Comparison of ENCODE assay signal across 1 cellular context in the genomic region with DNA sequence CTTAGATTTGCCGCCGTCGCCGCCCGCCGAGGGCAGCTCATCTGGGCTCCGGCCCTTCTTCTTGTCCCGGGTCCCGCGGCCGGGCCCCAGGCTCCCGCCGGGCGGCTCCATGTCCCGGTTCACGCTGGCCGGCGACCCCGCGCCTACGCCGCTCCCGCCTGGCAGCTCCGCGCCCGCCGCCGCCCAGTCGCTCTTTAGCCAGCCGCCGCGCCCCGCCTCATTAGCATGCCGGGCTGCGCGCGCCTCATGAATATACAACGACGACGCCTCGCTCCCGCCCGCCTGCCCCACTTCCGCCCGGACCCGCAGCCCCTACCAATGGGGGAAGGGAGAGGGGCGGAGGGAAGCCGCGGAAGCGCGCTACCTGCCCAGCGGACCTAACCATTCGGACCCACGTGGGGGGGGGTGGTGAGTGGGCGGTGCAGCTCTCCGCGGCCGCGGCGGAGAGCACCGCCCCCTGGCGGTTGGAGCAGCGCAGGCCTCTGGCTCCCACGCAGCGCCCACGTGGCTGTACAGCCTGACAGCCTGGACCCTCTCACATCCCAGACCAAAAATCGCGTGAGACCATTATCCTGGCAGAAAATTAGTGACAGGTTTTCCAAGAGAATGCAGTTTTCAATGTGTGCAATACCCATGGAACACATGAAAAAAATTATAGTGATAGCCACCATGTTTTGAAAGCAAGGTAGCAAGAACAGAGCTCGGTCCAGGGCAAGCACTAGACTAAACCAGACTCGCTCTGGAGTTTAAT.
TF ChIP-seq lines count a peak whose summit lies in the region.

A gene (minus strand): TSS at position 197 of the 751 bp plus-strand sequence. CDS start 86 bp downstream, at position 111.

TF ChIP-seq in HepG2, 621 proteins besides CTCF, POLR2A, EP300 and RAD21 (continued from another document and continues in another):
- TF ChIP-seq, protein P1, sequence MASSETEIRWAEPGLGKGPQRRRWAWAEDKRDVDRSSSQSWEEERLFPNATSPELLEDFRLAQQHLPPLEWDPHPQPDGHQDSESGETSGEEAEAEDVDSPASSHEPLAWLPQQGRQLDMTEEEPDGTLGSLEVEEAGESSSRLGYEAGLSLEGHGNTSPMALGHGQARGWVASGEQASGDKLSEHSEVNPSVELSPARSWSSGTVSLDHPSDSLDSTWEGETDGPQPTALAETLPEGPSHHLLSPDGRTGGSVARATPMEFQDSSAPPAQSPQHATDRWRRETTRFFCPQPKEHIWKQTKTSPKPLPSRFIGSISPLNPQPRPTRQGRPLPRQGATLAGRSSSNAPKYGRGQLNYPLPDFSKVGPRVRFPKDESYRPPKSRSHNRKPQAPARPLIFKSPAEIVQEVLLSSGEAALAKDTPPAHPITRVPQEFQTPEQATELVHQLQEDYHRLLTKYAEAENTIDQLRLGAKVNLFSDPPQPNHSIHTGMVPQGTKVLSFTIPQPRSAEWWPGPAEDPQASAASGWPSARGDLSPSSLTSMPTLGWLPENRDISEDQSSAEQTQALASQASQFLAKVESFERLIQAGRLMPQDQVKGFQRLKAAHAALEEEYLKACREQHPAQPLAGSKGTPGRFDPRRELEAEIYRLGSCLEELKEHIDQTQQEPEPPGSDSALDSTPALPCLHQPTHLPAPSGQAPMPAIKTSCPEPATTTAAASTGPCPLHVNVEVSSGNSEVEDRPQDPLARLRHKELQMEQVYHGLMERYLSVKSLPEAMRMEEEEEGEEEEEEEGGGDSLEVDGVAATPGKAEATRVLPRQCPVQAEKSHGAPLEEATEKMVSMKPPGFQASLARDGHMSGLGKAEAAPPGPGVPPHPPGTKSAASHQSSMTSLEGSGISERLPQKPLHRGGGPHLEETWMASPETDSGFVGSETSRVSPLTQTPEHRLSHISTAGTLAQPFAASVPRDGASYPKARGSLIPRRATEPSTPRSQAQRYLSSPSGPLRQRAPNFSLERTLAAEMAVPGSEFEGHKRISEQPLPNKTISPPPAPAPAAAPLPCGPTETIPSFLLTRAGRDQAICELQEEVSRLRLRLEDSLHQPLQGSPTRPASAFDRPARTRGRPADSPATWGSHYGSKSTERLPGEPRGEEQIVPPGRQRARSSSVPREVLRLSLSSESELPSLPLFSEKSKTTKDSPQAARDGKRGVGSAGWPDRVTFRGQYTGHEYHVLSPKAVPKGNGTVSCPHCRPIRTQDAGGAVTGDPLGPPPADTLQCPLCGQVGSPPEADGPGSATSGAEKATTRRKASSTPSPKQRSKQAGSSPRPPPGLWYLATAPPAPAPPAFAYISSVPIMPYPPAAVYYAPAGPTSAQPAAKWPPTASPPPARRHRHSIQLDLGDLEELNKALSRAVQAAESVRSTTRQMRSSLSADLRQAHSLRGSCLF (CRISPR knock-in tag; IDR thresholded peaks at IDR 0.05; ENCODE audit: borderline replicate concordance) = no peak
- TF ChIP-seq ZNF562 (CRISPR knock-in tag; IDR thresholded peaks at IDR 0.05; ENCODE audit: borderline replicate concordance) = no peak
- TF ChIP-seq DNMT1 (CRISPR knock-in tag; IDR thresholded peaks at IDR 0.05) = no peak
- TF ChIP-seq, protein P2, sequence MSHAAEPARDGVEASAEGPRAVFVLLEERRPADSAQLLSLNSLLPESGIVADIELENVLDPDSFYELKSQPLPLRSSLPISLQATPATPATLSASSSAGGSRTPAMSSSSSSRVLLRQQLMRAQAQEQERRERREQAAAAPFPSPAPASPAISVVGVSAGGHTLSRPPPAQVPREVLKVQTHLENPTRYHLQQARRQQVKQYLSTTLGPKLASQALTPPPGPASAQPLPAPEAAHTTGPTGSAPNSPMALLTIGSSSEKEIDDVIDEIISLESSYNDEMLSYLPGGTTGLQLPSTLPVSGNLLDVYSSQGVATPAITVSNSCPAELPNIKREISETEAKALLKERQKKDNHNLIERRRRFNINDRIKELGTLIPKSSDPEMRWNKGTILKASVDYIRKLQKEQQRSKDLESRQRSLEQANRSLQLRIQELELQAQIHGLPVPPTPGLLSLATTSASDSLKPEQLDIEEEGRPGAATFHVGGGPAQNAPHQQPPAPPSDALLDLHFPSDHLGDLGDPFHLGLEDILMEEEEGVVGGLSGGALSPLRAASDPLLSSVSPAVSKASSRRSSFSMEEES (CRISPR knock-in tag; IDR thresholded peaks at IDR 0.05) = peak; percentile 31; the same call in 1 of the 2 replicates
- TF ChIP-seq ZNF775 (CRISPR knock-in tag; IDR thresholded peaks at IDR 0.05; ENCODE audit: borderline replicate concordance) = no peak
- peak; percentile 73; the same call in 1 of the 2 replicates for TF ChIP-seq SMC3 (IDR thresholded peaks at IDR 0.05; ENCODE audit: low read length)
- TF ChIP-seq ZNF101 (CRISPR knock-in tag; IDR thresholded peaks at IDR 0.05; ENCODE audit: borderline replicate concordance, low read depth) = no peak
- TF ChIP-seq THAP11 (CRISPR knock-in tag; IDR thresholded peaks at IDR 0.05) = peak; percentile 80
- peak; percentile 54; the same call in 1 of the 2 replicates for TF ChIP-seq YEATS2 (CRISPR knock-in tag; IDR thresholded peaks at IDR 0.05; ENCODE audit: borderline replicate concordance)
- TF ChIP-seq ZFP82 (CRISPR knock-in tag; IDR thresholded peaks at IDR 0.05; ENCODE audit: borderline replicate concordance) = peak; percentile 57; the same call in 1 of the 2 replicates
- TF ChIP-seq, protein P3, sequence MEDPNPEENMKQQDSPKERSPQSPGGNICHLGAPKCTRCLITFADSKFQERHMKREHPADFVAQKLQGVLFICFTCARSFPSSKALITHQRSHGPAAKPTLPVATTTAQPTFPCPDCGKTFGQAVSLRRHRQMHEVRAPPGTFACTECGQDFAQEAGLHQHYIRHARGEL (CRISPR knock-in tag; IDR thresholded peaks at IDR 0.05) = no peak
- TF ChIP-seq ZNF44 (CRISPR knock-in tag; IDR thresholded peaks at IDR 0.05) = no peak
- no peak for TF ChIP-seq NCOA2 (CRISPR knock-in tag; IDR thresholded peaks at IDR 0.05)
- no peak for TF ChIP-seq SP140L (CRISPR knock-in tag; IDR thresholded peaks at IDR 0.05; ENCODE audit: borderline replicate concordance)
- TF ChIP-seq, protein P4, sequence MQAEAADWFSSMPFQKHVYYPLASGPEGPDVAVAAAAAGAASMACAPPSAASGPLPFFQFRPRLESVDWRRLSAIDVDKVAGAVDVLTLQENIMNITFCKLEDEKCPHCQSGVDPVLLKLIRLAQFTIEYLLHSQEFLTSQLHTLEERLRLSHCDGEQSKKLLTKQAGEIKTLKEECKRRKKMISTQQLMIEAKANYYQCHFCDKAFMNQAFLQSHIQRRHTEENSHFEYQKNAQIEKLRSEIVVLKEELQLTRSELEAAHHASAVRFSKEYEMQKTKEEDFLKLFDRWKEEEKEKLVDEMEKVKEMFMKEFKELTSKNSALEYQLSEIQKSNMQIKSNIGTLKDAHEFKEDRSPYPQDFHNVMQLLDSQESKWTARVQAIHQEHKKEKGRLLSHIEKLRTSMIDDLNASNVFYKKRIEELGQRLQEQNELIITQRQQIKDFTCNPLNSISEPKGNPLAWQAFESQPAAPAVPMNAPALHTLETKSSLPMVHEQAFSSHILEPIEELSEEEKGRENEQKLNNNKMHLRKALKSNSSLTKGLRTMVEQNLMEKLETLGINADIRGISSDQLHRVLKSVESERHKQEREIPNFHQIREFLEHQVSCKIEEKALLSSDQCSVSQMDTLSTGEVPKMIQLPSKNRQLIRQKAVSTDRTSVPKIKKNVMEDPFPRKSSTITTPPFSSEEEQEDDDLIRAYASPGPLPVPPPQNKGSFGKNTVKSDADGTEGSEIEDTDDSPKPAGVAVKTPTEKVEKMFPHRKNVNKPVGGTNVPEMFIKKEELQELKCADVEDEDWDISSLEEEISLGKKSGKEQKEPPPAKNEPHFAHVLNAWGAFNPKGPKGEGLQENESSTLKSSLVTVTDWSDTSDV (CRISPR knock-in tag; IDR thresholded peaks at IDR 0.05) = no peak
- TF ChIP-seq GABPB1 (CRISPR knock-in tag; IDR thresholded peaks at IDR 0.05) = peak; percentile 93
- peak; percentile 85; the same call in 1 of the 2 replicates for TF ChIP-seq YEATS4 (CRISPR knock-in tag; IDR thresholded peaks at IDR 0.05; ENCODE audit: borderline replicate concordance)
- TF ChIP-seq CBFB (CRISPR knock-in tag; IDR thresholded peaks at IDR 0.05) = peak; percentile 92
- TF ChIP-seq NFE2L2 (IDR thresholded peaks at IDR 0.05; ENCODE audit: low read length) = no peak
- TF ChIP-seq TBP (CRISPR knock-in tag; IDR thresholded peaks at IDR 0.05) = no peak
- TF ChIP-seq ZBTB3 (CRISPR knock-in tag; IDR thresholded peaks at IDR 0.05; ENCODE audit: borderline replicate concordance, low read depth) = no peak
- no peak for TF ChIP-seq HMGA1 (CRISPR knock-in tag; conservative IDR thresholded peaks at IDR 0.05)
- TF ChIP-seq RNF2 (conservative IDR thresholded peaks at IDR 0.05; ENCODE audit: low read depth) = 0 out of 2 replicates have a peak, but pooled peaks have one; percentile 35
- TF ChIP-seq BRCA1 (CRISPR knock-in tag; IDR thresholded peaks at IDR 0.05) = no peak
- TF ChIP-seq ZBTB8A (CRISPR knock-in tag; IDR thresholded peaks at IDR 0.05; ENCODE audit: borderline replicate concordance, low read depth) = no peak
- TF ChIP-seq SYNCRIP (IDR thresholded peaks at IDR 0.05; ENCODE audit: insufficient read depth, low read depth, low read length) = no peak
- no peak for TF ChIP-seq ZNF879 (CRISPR knock-in tag; IDR thresholded peaks at IDR 0.05)
- TF ChIP-seq ISX (CRISPR knock-in tag; conservative IDR thresholded peaks at IDR 0.05) = no peak
- TF ChIP-seq FOSL1 (CRISPR knock-in tag; IDR thresholded peaks at IDR 0.05; ENCODE audit: borderline replicate concordance) = no peak
- TF ChIP-seq ARNT2 (CRISPR knock-in tag; IDR thresholded peaks at IDR 0.05; ENCODE audit: low read depth) = peak; percentile 82; the same call in 1 of the 2 replicates
- TF ChIP-seq, protein P5, sequence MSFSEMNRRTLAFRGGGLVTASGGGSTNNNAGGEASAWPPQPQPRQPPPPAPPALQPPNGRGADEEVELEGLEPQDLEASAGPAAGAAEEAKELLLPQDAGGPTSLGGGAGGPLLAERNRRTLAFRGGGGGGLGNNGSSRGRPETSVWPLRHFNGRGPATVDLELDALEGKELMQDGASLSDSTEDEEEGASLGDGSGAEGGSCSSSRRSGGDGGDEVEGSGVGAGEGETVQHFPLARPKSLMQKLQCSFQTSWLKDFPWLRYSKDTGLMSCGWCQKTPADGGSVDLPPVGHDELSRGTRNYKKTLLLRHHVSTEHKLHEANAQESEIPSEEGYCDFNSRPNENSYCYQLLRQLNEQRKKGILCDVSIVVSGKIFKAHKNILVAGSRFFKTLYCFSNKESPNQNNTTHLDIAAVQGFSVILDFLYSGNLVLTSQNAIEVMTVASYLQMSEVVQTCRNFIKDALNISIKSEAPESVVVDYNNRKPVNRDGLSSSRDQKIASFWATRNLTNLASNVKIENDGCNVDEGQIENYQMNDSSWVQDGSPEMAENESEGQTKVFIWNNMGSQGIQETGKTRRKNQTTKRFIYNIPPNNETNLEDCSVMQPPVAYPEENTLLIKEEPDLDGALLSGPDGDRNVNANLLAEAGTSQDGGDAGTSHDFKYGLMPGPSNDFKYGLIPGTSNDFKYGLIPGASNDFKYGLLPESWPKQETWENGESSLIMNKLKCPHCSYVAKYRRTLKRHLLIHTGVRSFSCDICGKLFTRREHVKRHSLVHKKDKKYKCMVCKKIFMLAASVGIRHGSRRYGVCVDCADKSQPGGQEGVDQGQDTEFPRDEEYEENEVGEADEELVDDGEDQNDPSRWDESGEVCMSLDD (CRISPR knock-in tag; IDR thresholded peaks at IDR 0.05; ENCODE audit: borderline replicate concordance) = no peak
- TF ChIP-seq, protein P6, sequence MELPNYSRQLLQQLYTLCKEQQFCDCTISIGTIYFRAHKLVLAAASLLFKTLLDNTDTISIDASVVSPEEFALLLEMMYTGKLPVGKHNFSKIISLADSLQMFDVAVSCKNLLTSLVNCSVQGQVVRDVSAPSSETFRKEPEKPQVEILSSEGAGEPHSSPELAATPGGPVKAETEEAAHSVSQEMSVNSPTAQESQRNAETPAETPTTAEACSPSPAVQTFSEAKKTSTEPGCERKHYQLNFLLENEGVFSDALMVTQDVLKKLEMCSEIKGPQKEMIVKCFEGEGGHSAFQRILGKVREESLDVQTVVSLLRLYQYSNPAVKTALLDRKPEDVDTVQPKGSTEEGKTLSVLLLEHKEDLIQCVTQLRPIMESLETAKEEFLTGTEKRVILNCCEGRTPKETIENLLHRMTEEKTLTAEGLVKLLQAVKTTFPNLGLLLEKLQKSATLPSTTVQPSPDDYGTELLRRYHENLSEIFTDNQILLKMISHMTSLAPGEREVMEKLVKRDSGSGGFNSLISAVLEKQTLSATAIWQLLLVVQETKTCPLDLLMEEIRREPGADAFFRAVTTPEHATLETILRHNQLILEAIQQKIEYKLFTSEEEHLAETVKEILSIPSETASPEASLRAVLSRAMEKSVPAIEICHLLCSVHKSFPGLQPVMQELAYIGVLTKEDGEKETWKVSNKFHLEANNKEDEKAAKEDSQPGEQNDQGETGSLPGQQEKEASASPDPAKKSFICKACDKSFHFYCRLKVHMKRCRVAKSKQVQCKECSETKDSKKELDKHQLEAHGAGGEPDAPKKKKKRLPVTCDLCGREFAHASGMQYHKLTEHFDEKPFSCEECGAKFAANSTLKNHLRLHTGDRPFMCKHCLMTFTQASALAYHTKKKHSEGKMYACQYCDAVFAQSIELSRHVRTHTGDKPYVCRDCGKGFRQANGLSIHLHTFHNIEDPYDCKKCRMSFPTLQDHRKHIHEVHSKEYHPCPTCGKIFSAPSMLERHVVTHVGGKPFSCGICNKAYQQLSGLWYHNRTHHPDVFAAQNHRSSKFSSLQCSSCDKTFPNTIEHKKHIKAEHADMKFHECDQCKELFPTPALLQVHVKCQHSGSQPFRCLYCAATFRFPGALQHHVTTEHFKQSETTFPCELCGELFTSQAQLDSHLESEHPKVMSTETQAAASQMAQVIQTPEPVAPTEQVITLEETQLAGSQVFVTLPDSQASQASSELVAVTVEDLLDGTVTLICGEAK (IDR thresholded peaks at IDR 0.05) = no peak
- TF ChIP-seq, protein P6 (CRISPR knock-in tag; IDR thresholded peaks at IDR 0.05) = peak; percentile 51; the same call in 1 of the 2 replicates
- TF ChIP-seq MEIS2 (CRISPR knock-in tag; IDR thresholded peaks at IDR 0.05) = peak; percentile 59
